In the genomic region with DNA sequence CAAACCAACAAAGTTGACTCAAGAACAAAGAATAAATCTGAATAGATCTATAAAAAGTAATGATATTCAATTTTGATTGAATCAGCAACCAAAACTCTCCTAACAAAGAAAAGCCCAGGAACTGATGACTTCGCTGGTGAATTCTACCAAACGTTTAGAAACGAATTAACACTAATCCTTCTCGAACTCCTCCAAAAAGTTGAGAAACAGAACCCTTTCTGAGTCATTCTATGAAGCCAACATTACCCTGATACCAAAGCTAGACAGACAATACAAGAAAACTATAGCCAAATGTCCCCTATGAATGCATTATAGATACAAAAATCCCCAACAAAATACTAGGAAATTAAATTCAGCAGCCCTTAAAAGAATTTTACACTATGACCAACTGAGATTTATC, we compare ENCODE assay signal across 3 cellular contexts. TPM values are rescaled to one million over a fixed set of nuclear protein-coding genes. Genes with fewer than 3 reads are reported as not detected.
A peak's percentile ranks its signal among the peaks of the same experiment; 100 is the strongest.
DNase-seq lines count a peak whose midpoint lies in the region; ATAC-seq lines count a peak whose summit lies in the region.
"Not testable (repeated sequence)": the region's sequence is repeated elsewhere in the genome, so short reads cannot be mapped to it uniquely, and the experiment has no call there.

No MANE protein-coding gene starts in this region.

- H3K27ac Mint-ChIP-seq in activated T-helper 17 cell treated with anti-CD3 and anti-CD28 coated beads, Interleukin-2, amount 50 U/mL, for 72 hours; stimulated activated effector memory CD8-positive, alpha-beta T cell treated with anti-CD3 and anti-CD28 coated beads, Interleukin-12 subunit alpha, Interleukin-12 subunit beta, amount 100 ng/mL, for 72 hours: not testable (repeated sequence)

- H3K4me3 Mint-ChIP-seq in activated T-helper 17 cell treated with anti-CD3 and anti-CD28 coated beads, Interleukin-2, amount 50 U/mL, for 72 hours; stimulated activated effector memory CD8-positive, alpha-beta T cell treated with anti-CD3 and anti-CD28 coated beads, Interleukin-12 subunit alpha, Interleukin-12 subunit beta, amount 100 ng/mL, for 72 hours: not testable (repeated sequence)

- ATAC-seq in activated T-helper 17 cell treated with anti-CD3 and anti-CD28 coated beads, Interleukin-2, amount 50 U/mL, for 72 hours (replicated peaks) = peak; percentile 61
- ATAC-seq in esophagus mucosa = peak; percentile 52
- ATAC-seq in stimulated activated effector memory CD8-positive, alpha-beta T cell treated with anti-CD3 and anti-CD28 coated beads, Interleukin-12 subunit alpha, Interleukin-12 subunit beta, amount 100 ng/mL, for 72 hours = peak; percentile 43

- not testable (repeated sequence) for H3K27me3 Mint-ChIP-seq in activated T-helper 17 cell treated with anti-CD3 and anti-CD28 coated beads, Interleukin-2, amount 50 U/mL, for 72 hours

- DNase-seq in stimulated activated effector memory CD8-positive, alpha-beta T cell treated with anti-CD3 and anti-CD28 coated beads, Interleukin-12 subunit alpha, Interleukin-12 subunit beta, amount 100 ng/mL, for 72 hours (ENCODE audit: low spot score in 2 of 2) = not testable (repeated sequence)

- not testable (repeated sequence) for H3K9me3 Mint-ChIP-seq in activated T-helper 17 cell treated with anti-CD3 and anti-CD28 coated beads, Interleukin-2, amount 50 U/mL, for 72 hours; stimulated activated effector memory CD8-positive, alpha-beta T cell treated with anti-CD3 and anti-CD28 coated beads, Interleukin-12 subunit alpha, Interleukin-12 subunit beta, amount 100 ng/mL, for 72 hours

- not testable (repeated sequence) for H3K36me3 Mint-ChIP-seq in activated T-helper 17 cell treated with anti-CD3 and anti-CD28 coated beads, Interleukin-2, amount 50 U/mL, for 72 hours (ENCODE audit: low read depth); stimulated activated effector memory CD8-positive, alpha-beta T cell treated with anti-CD3 and anti-CD28 coated beads, Interleukin-12 subunit alpha, Interleukin-12 subunit beta, amount 100 ng/mL, for 72 hours

- not testable (repeated sequence) for H3K4me1 Mint-ChIP-seq in activated T-helper 17 cell treated with anti-CD3 and anti-CD28 coated beads, Interleukin-2, amount 50 U/mL, for 72 hours; stimulated activated effector memory CD8-positive, alpha-beta T cell treated with anti-CD3 and anti-CD28 coated beads, Interleukin-12 subunit alpha, Interleukin-12 subunit beta, amount 100 ng/mL, for 72 hours

RNA-seq across cellular contexts. Expression of a gene that starts 17.0 kb away (rescaled TPM):
- under 1 TPM; 0.26 to 0.45 TPM for total RNA-seq in activated T-helper 17 cell treated with anti-CD3 and anti-CD28 coated beads, Interleukin-2, amount 50 U/mL, for 72 hours
- 0.24 TPM for total RNA-seq in esophagus mucosa
